8 cellular contexts compared by ENCODE assay signal in the genomic region with DNA sequence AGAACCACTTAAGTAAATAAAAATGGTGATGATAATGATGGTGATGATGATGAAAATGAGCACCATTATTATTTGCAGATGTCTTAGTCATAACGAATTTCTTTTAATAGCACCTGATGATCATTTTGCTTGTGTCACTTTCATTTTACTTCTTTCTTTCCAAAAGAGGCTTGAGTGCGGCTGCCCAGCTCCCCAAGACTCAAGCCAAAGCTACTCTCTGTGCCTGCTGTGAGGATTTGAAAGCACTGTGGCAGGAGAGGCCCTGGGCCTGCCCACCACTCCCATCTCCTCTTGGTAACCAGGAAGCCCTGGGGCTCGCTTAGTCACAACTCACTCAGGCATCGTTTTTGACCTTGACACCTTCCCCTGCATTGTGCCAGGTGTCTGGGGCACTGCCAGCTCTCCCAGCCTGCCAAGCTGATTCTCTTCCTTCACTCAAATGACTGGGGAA. TPM values are rescaled to one million over a fixed set of nuclear protein-coding genes. Genes with fewer than 3 reads are reported as not detected.
A peak's percentile ranks its signal among the peaks of the same experiment; 100 is the strongest.
DNase-seq lines count a peak whose midpoint lies in the region; ATAC-seq and TF ChIP-seq lines count a peak whose summit lies in the region.

No MANE protein-coding gene starts in this region.

- CTCF ChIA-PET in RWPE1 (lab: Yijun Ruan, JAX), result no interaction called here
- CTCF ChIA-PET in activated naive CD4-positive, alpha-beta T cell treated with anti-CD3 and anti-CD28 coated beads, Interleukin-2, amount 10 ng/mL, durations not matched to agents 7 days and 5 days (lab: Charles Lee), result no interaction called here

- H3K27ac ChIP-seq in RWPE1, result peak overlapping the region; percentile 82

- no peak overlapping the region for H3K27ac Mint-ChIP-seq in immature natural killer cell
- H3K27ac Mint-ChIP-seq in activated naive CD4-positive, alpha-beta T cell treated with anti-CD3 and anti-CD28 coated beads, Interleukin-2, amount 10 ng/mL, durations not matched to agents 7 days and 5 days, result no peak overlapping the region

- peaks cover 0 to 5% (median 0%) of the 10 kb centered on the region in 3 donors for H3K36me3 Mint-ChIP-seq in immature natural killer cell
- no peaks in the 10 kb centered on the region for H3K36me3 Mint-ChIP-seq in activated naive CD4-positive, alpha-beta T cell treated with anti-CD3 and anti-CD28 coated beads, Interleukin-2, amount 10 ng/mL, durations not matched to agents 7 days and 5 days

- DNase-seq in Daoy (ENCODE audit: low read depth) (peak; percentile 73), RWPE1 (ENCODE audit: low spot score) (peak; percentile 90), left colon (peak; percentile 64 to 75), immature natural killer cell (no peak), T-helper 2 cell (no peak)
- DNase-seq in activated naive CD4-positive, alpha-beta T cell treated with anti-CD3 and anti-CD28 coated beads, Interleukin-2, amount 10 ng/mL, durations not matched to agents 7 days and 5 days, result no peak

- intact Hi-C loops in left colon (cut with DNase I, micrococcal nuclease), result no loop called here

- POLR2A ChIA-PET in RWPE1 (lab: Yijun Ruan, JAX; ENCODE audit: low non-redundant PET), result no interaction called here

- ATAC-seq in HG03432 (IDR thresholded peaks at IDR 0.05; ENCODE audit: unreplicated experiment) (peak; percentile 77), left colon (peak; percentile 93), GM21360 (IDR thresholded peaks at IDR 0.05; ENCODE audit: unreplicated experiment) (no peak)

- peaks cover 2 to 3% (median 2%) of the 10 kb centered on the region in 3 donors for H3K27me3 Mint-ChIP-seq in immature natural killer cell (ENCODE audit: low read depth in 3 of 3)
- peaks cover 4% of the 10 kb centered on the region for H3K27me3 Mint-ChIP-seq in activated naive CD4-positive, alpha-beta T cell treated with anti-CD3 and anti-CD28 coated beads, Interleukin-2, amount 10 ng/mL, durations not matched to agents 7 days and 5 days

- no peak overlapping the region for H3K4me3 Mint-ChIP-seq in immature natural killer cell
- no peak overlapping the region for H3K4me3 Mint-ChIP-seq in activated naive CD4-positive, alpha-beta T cell treated with anti-CD3 and anti-CD28 coated beads, Interleukin-2, amount 10 ng/mL, durations not matched to agents 7 days and 5 days

- no peak for TF ChIP-seq CTCF in RWPE1 (conservative IDR thresholded peaks at IDR 0.05; ENCODE audit: low read depth)

- no peaks in the 10 kb centered on the region for H3K9me3 Mint-ChIP-seq in immature natural killer cell
- H3K9me3 Mint-ChIP-seq in activated naive CD4-positive, alpha-beta T cell treated with anti-CD3 and anti-CD28 coated beads, Interleukin-2, amount 10 ng/mL, durations not matched to agents 7 days and 5 days, result no peaks in the 10 kb centered on the region

- peaks cover 31 to 44% of the 10 kb centered on the region in 2 donors for H3K4me1 Mint-ChIP-seq in immature natural killer cell
- peaks cover 12% of the 10 kb centered on the region for H3K4me1 Mint-ChIP-seq in activated naive CD4-positive, alpha-beta T cell treated with anti-CD3 and anti-CD28 coated beads, Interleukin-2, amount 10 ng/mL, durations not matched to agents 7 days and 5 days

RNA-seq across cellular contexts. Expression of a gene that starts 41.2 kb away (rescaled TPM):
- total RNA-seq in Daoy (2014; rRNA removed; shearing (Covaris generic)), result 2,086 and 2,609 TPM in 2 replicates
- 1,000 to 10,000 TPM; 1,768 to 1,865 TPM for total RNA-seq in left colon
- polyA plus RNA-seq in immature natural killer cell, result 1,000 to 10,000 TPM in 2 of 3 donors, 100 to 1,000 TPM in 1; 866 to 2,929 (median 2,010) TPM

Comparison
In these comparisons a context has a peak if more than half of its experiments do, and no peak if none do; other contexts are left out.
1. DNase-seq: peak in Daoy (single experiment), RWPE1 (single experiment) and left colon (2 of 2); none in immature natural killer cell (0 of 3), activated naive CD4-positive, alpha-beta T cell treated with anti-CD3 and anti-CD28 coated beads, Interleukin-2, amount 10 ng/mL, durations not matched to agents 7 days and 5 days (single experiment) and T-helper 2 cell (0 of 5).